1 cellular context compared by ENCODE assay signal in genomic region chr2:72271766-72272615, GRCh38.
TF ChIP-seq lines count a peak whose summit lies in the region.

No MANE protein-coding gene starts in this region.

TF ChIP-seq in A549, 52 proteins besides CTCF, POLR2A, EP300 and RAD21 (continued from another document):
- TF ChIP-seq EHMT2 (IDR thresholded peaks at IDR 0.05; ENCODE audit: low read depth) (no peak), HEYL (CRISPR knock-in tag; IDR thresholded peaks at IDR 0.05) (no peak)
